Comparison of ENCODE assay signal across 2 cellular contexts in the genomic region with DNA sequence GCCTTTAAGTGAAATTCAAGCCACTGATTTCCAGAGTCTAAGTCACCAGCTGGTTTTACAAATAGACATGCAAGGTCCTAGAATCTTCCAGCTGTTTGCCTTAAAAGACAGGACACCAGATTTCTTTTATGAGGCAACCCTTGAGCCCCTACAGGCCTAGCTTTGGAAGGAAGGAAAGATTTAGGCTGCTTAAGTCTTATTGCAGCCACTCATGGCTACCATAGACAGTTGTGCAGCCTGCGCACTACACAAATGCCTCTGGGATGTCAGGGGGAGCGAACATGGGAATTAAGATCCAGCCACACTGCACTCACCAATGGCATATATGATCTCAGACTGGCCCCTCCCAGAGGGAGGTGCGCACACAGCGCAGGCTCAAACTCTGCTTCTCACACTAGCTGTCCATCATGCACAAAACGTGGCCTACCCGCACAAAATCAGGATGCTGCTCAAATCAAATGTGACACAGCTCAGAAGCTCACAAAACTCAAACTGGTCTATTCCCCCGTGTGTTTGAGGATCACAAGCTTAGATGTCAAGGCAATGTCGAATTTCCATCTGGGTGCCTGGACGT.
TF ChIP-seq lines count a peak whose summit lies in the region.

No MANE protein-coding gene starts in this region.

TF ChIP-seq in SK-N-SH treated with all-trans-retinoic acid at 6 μM for 48 hours, 23 proteins besides CTCF, POLR2A, EP300 and RAD21:
- TF ChIP-seq SNAI2 (CRISPR knock-in tag; IDR thresholded peaks at IDR 0.05) = no peak
- TF ChIP-seq, protein P1, sequence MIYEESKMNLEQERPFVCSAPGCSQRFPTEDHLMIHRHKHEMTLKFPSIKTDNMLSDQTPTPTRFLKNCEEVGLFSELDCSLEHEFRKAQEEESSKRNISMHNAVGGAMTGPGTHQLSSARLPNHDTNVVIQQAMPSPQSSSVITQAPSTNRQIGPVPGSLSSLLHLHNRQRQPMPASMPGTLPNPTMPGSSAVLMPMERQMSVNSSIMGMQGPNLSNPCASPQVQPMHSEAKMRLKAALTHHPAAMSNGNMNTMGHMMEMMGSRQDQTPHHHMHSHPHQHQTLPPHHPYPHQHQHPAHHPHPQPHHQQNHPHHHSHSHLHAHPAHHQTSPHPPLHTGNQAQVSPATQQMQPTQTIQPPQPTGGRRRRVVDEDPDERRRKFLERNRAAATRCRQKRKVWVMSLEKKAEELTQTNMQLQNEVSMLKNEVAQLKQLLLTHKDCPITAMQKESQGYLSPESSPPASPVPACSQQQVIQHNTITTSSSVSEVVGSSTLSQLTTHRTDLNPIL (CRISPR knock-in tag; IDR thresholded peaks at IDR 0.05; ENCODE audit: low read depth) = no peak

TF ChIP-seq in SK-N-SH, 30 proteins besides CTCF, POLR2A, EP300 and RAD21:
- TF ChIP-seq, protein P2, sequence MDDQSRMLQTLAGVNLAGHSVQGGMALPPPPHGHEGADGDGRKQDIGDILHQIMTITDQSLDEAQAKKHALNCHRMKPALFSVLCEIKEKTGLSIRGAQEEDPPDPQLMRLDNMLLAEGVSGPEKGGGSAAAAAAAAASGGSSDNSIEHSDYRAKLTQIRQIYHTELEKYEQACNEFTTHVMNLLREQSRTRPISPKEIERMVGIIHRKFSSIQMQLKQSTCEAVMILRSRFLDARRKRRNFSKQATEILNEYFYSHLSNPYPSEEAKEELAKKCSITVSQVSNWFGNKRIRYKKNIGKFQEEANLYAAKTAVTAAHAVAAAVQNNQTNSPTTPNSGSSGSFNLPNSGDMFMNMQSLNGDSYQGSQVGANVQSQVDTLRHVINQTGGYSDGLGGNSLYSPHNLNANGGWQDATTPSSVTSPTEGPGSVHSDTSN (IDR thresholded peaks at IDR 0.05) = no peak
- no peak for TF ChIP-seq FOSL2 (IDR thresholded peaks at IDR 0.05; ENCODE audit: borderline replicate concordance, low read depth)
- no peak for TF ChIP-seq CHD2 (IDR thresholded peaks at IDR 0.05; ENCODE audit: low read length, partially characterized antibody)
- TF ChIP-seq, protein P3, sequence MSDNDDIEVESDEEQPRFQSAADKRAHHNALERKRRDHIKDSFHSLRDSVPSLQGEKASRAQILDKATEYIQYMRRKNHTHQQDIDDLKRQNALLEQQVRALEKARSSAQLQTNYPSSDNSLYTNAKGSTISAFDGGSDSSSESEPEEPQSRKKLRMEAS (IDR thresholded peaks at IDR 0.05; ENCODE audit: low read depth) = no peak
- TF ChIP-seq TEAD4 (IDR thresholded peaks at IDR 0.05; ENCODE audit: borderline replicate concordance, insufficient read depth) = no peak
- TF ChIP-seq, protein P4, sequence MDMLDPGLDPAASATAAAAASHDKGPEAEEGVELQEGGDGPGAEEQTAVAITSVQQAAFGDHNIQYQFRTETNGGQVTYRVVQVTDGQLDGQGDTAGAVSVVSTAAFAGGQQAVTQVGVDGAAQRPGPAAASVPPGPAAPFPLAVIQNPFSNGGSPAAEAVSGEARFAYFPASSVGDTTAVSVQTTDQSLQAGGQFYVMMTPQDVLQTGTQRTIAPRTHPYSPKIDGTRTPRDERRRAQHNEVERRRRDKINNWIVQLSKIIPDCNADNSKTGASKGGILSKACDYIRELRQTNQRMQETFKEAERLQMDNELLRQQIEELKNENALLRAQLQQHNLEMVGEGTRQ (IDR thresholded peaks at IDR 0.05; ENCODE audit: borderline replicate concordance, low read depth, low read length) = no peak
- no peak for TF ChIP-seq MEF2A (IDR thresholded peaks at IDR 0.05; ENCODE audit: borderline replicate concordance, low read depth)
- no peak for TF ChIP-seq GABPA (IDR thresholded peaks at IDR 0.05; ENCODE audit: low read depth)
- TF ChIP-seq JUND (IDR thresholded peaks at IDR 0.05) = no peak
- TF ChIP-seq, protein P5, sequence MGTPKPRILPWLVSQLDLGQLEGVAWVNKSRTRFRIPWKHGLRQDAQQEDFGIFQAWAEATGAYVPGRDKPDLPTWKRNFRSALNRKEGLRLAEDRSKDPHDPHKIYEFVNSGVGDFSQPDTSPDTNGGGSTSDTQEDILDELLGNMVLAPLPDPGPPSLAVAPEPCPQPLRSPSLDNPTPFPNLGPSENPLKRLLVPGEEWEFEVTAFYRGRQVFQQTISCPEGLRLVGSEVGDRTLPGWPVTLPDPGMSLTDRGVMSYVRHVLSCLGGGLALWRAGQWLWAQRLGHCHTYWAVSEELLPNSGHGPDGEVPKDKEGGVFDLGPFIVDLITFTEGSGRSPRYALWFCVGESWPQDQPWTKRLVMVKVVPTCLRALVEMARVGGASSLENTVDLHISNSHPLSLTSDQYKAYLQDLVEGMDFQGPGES (IDR thresholded peaks at IDR 0.05; ENCODE audit: low read depth, low read length) = no peak
- TF ChIP-seq FOXJ3 (CRISPR knock-in tag; IDR thresholded peaks at IDR 0.05) = no peak
- TF ChIP-seq RFX5 (IDR thresholded peaks at IDR 0.05; ENCODE audit: low read length) = no peak
- TF ChIP-seq YY1 (IDR thresholded peaks at IDR 0.05; ENCODE audit: low read depth) = no peak
- no peak for TF ChIP-seq EZH2phosphoT487 (IDR thresholded peaks at IDR 0.05; ENCODE audit: borderline replicate concordance, low read depth)
- no peak for TF ChIP-seq NFIC (IDR thresholded peaks at IDR 0.05; ENCODE audit: borderline replicate concordance)
- TF ChIP-seq ELF1 (IDR thresholded peaks at IDR 0.05) = no peak
